Comparison of ENCODE assay signal across 8 cellular contexts in the genomic region with DNA sequence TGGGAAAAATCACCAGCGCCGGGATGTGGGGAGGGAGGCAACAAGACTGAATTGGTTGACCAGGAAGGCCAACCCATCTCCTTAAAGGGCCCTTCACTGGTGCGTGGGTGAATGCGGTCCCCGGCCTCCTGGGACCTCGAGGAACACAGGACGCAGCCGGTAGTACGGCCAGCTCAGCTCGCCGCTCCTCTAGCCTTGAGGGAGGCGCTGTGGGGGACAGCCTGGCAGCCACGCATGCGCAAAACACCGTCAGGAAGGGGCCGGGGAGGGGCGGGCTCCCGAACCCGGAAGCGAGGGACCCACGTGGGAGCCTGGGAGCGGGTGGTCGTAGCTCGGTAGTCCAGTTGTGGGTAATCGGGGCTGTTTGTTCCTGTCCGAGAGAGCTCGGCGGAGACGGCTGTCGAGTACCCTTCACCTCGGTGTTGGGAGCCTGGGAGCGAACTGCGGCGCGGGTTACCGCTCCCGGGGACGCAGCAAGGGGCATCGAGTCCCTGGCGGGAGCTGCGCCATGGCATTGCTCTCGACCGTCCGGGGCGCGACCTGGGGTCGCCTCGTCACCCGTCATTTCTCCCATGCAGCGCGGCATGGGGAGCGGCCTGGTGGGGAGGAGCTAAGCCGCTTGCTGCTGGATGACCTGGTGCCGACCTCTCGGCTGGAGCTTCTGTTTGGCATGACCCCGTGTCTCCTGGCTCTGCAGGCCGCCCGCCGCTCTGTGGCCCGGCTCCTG. TPM values are rescaled to one million over a fixed set of nuclear protein-coding genes. Genes with fewer than 3 reads are reported as not detected.
DNase-seq lines count a peak whose midpoint lies in the region; ATAC-seq, FAIRE-seq and TF ChIP-seq lines count a peak whose summit lies in the region.

A gene with protein sequence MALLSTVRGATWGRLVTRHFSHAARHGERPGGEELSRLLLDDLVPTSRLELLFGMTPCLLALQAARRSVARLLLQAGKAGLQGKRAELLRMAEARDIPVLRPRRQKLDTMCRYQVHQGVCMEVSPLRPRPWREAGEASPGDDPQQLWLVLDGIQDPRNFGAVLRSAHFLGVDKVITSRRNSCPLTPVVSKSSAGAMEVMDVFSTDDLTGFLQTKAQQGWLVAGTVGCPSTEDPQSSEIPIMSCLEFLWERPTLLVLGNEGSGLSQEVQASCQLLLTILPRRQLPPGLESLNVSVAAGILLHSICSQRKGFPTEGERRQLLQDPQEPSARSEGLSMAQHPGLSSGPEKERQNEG (plus strand): TSS at position 281 of the 727 bp plus-strand sequence. CDS start 228 bp downstream, at position 509.

- no peak for TF ChIP-seq CTCF in lower leg skin (IDR thresholded peaks at IDR 0.05)

- H3K27ac ChIP-seq in BLaER1: peak within 1 kb of the TSS; percentile 88

- DNase-seq in GM19239 (ENCODE audit: insufficient read length, low spot score): peak; percentile 82
- DNase-seq in NCI-H774 (lab: John Stamatoyannopoulos, UW): peak; percentile 96
- DNase-seq in activated CD4-positive, alpha-beta T cell treated with anti-CD3 and anti-CD28 coated beads, Interleukin-2, amount 50 U/mL, for 48 hours: peak; percentile 92 to 94
- peak; percentile 74 to 91 for DNase-seq in dermis microvascular lymphatic vessel endothelial cell (ENCODE audit: low read depth in 2 of 2)
- peak; percentile 84 to 98 for DNase-seq in lower leg skin (ENCODE audit: low spot score in 2 of 2)
- DNase-seq in stimulated activated CD4-positive, alpha-beta T cell treated with anti-CD3 and anti-CD28 coated beads, Interleukin-4, amount 100 ng/mL, for 24 hours: peak; percentile 93

- no peaks in the 10 kb centered on the region for H3K9me3 ChIP-seq in BLaER1

- no peak for TF ChIP-seq POLR2A in lower leg skin (IDR thresholded peaks at IDR 0.05)

- H3K4me2 ChIP-seq in BLaER1: peak within 1 kb of the TSS; percentile 100

- H3K4me3 ChIP-seq in BLaER1 (peak within 1 kb of the TSS; percentile 83), lower leg skin (ENCODE audit: low read depth, poor library complexity, severe bottlenecking) (peak within 1 kb of the TSS; percentile 68)

- no peaks in the 10 kb centered on the region for H3K27me3 ChIP-seq in BLaER1

- H3K9ac ChIP-seq in BLaER1: peak within 1 kb of the TSS; percentile 95

- H3K4me1 ChIP-seq in BLaER1: peaks cover 38% of the 10 kb centered on the region

- H4K20me1 ChIP-seq in BLaER1: peaks cover 34% of the 10 kb centered on the region

- intact Hi-C loops in lower leg skin (cut with DNase I; ENCODE audit: low total_unique reads): no loop called here

- ATAC-seq in HG03460 (IDR thresholded peaks at IDR 0.05; ENCODE audit: unreplicated experiment): peak; percentile 74

- 0% methylated on average over 19 to 20 of the region's 60 CpGs for WGBS in lower leg skin, 2 donors

- peaks cover 47% of the 10 kb centered on the region; the same call in 1 of the 2 replicates for H3K36me3 ChIP-seq in BLaER1

- no peak for FAIRE-seq in GM19239 (lab: Jason Lieb, UNC)

RNA-seq across cellular contexts. Expression of the gene that starts here (rescaled TPM):
- total RNA-seq in dermis microvascular lymphatic vessel endothelial cell: 2.4 and 4.0 TPM in 2 replicates
- 1 to 10 TPM; 5.1 to 8.9 (median 5.9) TPM for total RNA-seq in lower leg skin

Comparison
In these comparisons a context has a peak if more than half of its experiments do, and no peak if none do; other contexts are left out.
1. Peak in every context shown above with its lines: DNase-seq, ATAC-seq, H3K4me3 ChIP-seq and H3K27ac ChIP-seq.